23 cellular contexts compared by ENCODE assay signal in the genomic region with DNA sequence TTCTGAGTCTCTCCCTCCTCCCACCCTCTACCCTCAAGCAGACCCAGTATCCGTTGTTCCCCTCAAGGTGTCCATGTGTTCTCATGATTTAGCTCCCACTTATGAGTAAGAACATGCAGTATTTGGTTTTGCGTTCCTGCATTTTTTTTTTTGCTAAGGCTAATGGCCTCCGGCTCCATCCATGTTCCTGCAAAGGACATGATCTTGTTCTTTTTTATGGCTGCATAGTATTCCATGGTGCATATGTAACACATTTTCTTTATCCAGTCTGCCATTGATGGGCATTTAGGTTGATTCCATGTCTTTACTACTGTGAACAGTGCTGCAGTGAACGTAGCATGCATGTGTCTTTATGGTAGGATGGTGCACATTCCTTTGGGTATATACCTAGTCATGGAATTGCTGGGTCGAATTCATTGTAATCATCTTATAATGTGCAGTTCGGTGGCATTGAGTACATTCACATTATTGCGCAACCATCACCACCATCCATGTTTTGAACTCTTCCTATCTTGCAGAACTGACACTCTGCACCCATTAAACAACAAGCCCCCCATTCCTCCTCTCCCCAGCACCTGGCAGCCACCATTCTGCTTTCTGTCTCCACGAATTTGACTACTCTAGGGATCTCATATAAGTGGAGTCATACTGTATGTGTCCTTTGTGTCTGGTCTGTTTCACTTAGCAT.
"Had no signal": no experiment of that assay in that cellular context is flagged by ENCODE, and none has a peak within 500 bp of the region (broad histone marks: within the 10 kb centered on the region; RNA-seq: fewer than 3 reads in every experiment).

No MANE protein-coding gene starts in this region.

- H3K27me3 ChIP-seq: esophagus squamous epithelium, gastroesophageal sphincter, pancreas, stomach, transverse colon had no signal

- H3K27me3 Mint-ChIP-seq: progenitor cell of endocrine pancreas had no signal

- H3K36me3 ChIP-seq: esophagus squamous epithelium, gastroesophageal sphincter, left ventricle myocardium inferior, lower lobe of right lung, pancreas, stomach, thoracic aorta, transverse colon had no signal

- FAIRE-seq: keratinocyte, pancreas had no signal

- DNase-seq: cortex of kidney; effector memory CD4-positive, alpha-beta T cell; esophagus squamous epithelium; foreskin fibroblast; glutamatergic neuron; immature natural killer cell; left ventricle myocardium inferior; lower lobe of right lung; mesenchymal stem cell; midbrain; occipital lobe; pancreas; right cardiac atrium; stimulated activated CD4-positive, alpha-beta T cell treated with anti-CD3 and anti-CD28 coated beads, Interleukin-4, amount 100 ng/mL, for 1 hour; stimulated activated naive CD4-positive, alpha-beta T cell; stomach; substantia nigra; transverse colon had no signal

- H3K9me3 ChIP-seq: esophagus squamous epithelium, gastroesophageal sphincter, left ventricle myocardium inferior, lower lobe of right lung, pancreas, stomach, thoracic aorta, transverse colon had no signal

- H3K9me3 Mint-ChIP-seq: immature natural killer cell, nephron had no signal

- H3K4me1 ChIP-seq: esophagus squamous epithelium, gastroesophageal sphincter, stomach had no signal

- H3K4me3 Mint-ChIP-seq: immature natural killer cell, nephron had no signal

- H3K27ac Mint-ChIP-seq: immature natural killer cell, nephron, progenitor cell of endocrine pancreas had no signal

- ATAC-seq: gastroesophageal sphincter, lower lobe of right lung, pancreas, right cardiac atrium had no signal

- H3K4me3 ChIP-seq: esophagus squamous epithelium, gastroesophageal sphincter, left ventricle myocardium inferior, lower lobe of right lung, pancreas, stomach, thoracic aorta, transverse colon had no signal

- H3K27ac ChIP-seq: esophagus squamous epithelium, gastroesophageal sphincter, left ventricle myocardium inferior, lower lobe of right lung, pancreas, stomach, thoracic aorta, transverse colon had no signal
